ENCODE assay signal across 27 cellular contexts in the genomic region with DNA sequence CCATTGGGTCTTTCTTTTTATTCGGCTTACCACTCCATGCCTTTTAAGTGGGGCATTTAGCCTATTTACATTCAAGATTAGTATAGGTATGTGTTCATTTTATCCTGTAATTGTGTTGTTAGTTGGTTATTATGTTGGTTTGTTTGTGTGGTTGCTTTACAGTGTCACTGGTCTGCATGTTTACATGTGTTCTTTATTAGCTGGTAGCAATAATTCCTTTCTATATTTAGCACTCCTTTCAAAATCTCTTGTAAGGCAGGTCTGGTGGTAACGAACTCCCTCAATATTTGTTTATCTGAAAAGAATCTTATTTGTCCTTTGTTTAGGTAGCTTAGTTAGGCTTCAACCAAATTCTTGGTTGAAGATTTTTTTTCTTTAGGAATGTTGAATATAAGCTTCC.
"Had no signal": no experiment of that assay in that cellular context is flagged by ENCODE, and none has a peak within 500 bp of the region (broad histone marks: within the 10 kb centered on the region; RNA-seq: fewer than 3 reads in every experiment).

No MANE protein-coding gene starts in this region.

- H3K36me3 Mint-ChIP-seq: immature natural killer cell; mesothelial cell of epicardium; naive B cell; naive thymus-derived CD8-positive, alpha-beta T cell had no signal

- ATAC-seq: foreskin keratinocyte; gastroesophageal sphincter; heart left ventricle; left colon; left lobe of liver; left ventricle myocardium superior; lower lobe of right lung; mucosa of descending colon; naive thymus-derived CD8-positive, alpha-beta T cell had no signal

- DNase-seq: dermis blood vessel endothelial cell; dorsolateral prefrontal cortex; effector CD4-positive, alpha-beta T cell; effector memory CD4-positive, alpha-beta T cell; esophagus squamous epithelium; foreskin keratinocyte; heart left ventricle; hypothalamus; immature natural killer cell; islet precursor cell; kidney; kidney glomerular epithelial cell; left colon; left ventricle myocardium superior; lower lobe of right lung; mesenchymal stem cell; mucosa of descending colon; naive B cell; naive thymus-derived CD8-positive, alpha-beta T cell had no signal

- FAIRE-seq: colon, endothelial cell of umbilical vein, frontal cortex, kidney had no signal

- H3K9me3 ChIP-seq: esophagus squamous epithelium, gastroesophageal sphincter, heart left ventricle, lower lobe of right lung, mucosa of descending colon had no signal

- H2AFZ ChIP-seq: hepatocyte had no signal

- H3K27ac Mint-ChIP-seq: immature natural killer cell; mesothelial cell of epicardium; naive B cell; naive thymus-derived CD8-positive, alpha-beta T cell had no signal

- H3K27ac ChIP-seq: coronary artery, dorsolateral prefrontal cortex, esophagus squamous epithelium, foreskin keratinocyte, gastroesophageal sphincter, heart left ventricle, hepatocyte, lower lobe of right lung had no signal

- H3K36me3 ChIP-seq: esophagus squamous epithelium, gastroesophageal sphincter, heart left ventricle, lower lobe of right lung had no signal

- H3K27me3 ChIP-seq: esophagus squamous epithelium, heart left ventricle, hepatocyte had no signal

- H3K4me1 ChIP-seq: esophagus squamous epithelium, foreskin keratinocyte, gastroesophageal sphincter, heart left ventricle, lower lobe of right lung had no signal

- H3K4me3 Mint-ChIP-seq: immature natural killer cell; mesothelial cell of epicardium; naive B cell; naive thymus-derived CD8-positive, alpha-beta T cell had no signal

- H3K9me3 Mint-ChIP-seq: naive thymus-derived CD8-positive, alpha-beta T cell had no signal

- H3K4me3 ChIP-seq: coronary artery, dorsolateral prefrontal cortex, esophagus squamous epithelium, gastroesophageal sphincter, heart left ventricle, hepatocyte, lower lobe of right lung, mucosa of descending colon had no signal

- H3K4me2 ChIP-seq: hepatocyte had no signal

- H3K79me2 ChIP-seq: hepatocyte had no signal

- H3K4me1 Mint-ChIP-seq: immature natural killer cell; mesothelial cell of epicardium; naive B cell; naive thymus-derived CD8-positive, alpha-beta T cell had no signal
